ENCODE assay signal across 8 cellular contexts in the genomic region with DNA sequence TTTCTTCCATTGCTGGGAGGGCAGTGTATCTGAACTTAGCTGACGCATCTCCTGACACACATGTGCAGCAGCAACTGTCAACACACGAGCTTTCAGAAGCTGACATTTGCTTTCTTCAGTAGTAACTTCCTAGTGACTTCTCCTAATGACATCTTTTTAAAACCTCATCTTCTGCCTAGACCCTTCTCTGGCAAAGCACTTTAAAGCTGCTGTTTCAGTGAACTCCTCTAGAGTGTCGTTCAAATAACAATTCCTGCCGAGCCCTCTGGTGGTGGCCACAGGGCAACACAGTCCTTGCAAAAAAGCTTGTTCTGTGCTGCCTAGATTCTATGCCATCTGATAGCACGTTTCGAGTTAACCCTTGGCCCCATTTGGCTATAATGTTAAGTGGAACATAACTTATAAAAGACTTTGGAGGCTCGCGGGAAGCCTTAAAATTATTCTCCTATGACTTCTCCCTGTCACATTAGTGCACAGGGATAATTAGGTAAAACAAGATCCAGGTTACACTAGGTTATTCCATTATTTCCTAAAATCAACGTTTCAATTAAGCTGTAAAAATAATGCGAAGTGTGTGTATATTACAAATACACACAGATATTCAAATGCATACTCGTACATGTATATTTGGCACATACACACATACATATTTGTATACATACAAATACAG.
DNase-seq lines count a peak whose midpoint lies in the region; ATAC-seq and TF ChIP-seq lines count a peak whose summit lies in the region.

No MANE protein-coding gene starts in this region.

- H3K9me3 ChIP-seq in AG04450 (ENCODE audit: control insufficient read depth, insufficient read depth, low read length), result no peaks in the 10 kb centered on the region
- no peaks in the 10 kb centered on the region for H3K9me3 ChIP-seq in trophoblast cell (ENCODE audit: insufficient read depth, low read depth, low read length)

- DNase-seq in AG04450 (ENCODE audit: low read depth, low spot score), result peak; percentile 7
- DNase-seq in HT1080 (ENCODE audit: low read depth), result peak; percentile 55
- DNase-seq in RPMI7951 (ENCODE audit: low read depth), result peak; percentile 3
- DNase-seq in fibroblast of pulmonary artery (ENCODE audit: low read depth), result peak; percentile 70
- peak; percentile 26 to 68 for DNase-seq in trophoblast cell
- DNase-seq in GM03348 (ENCODE audit: low spot score), result no peak
- no peak for DNase-seq in germinal center (ENCODE audit: low spot score)

- no peak overlapping the region for H3K4me2 ChIP-seq in trophoblast cell (ENCODE audit: low read length)

- H3K14ac ChIP-seq in trophoblast cell (ENCODE audit: low read length), result no peak overlapping the region

- H3K18ac ChIP-seq in trophoblast cell (ENCODE audit: low read length), result no peak overlapping the region

- peak; percentile 88 for ATAC-seq in GM18519 (IDR thresholded peaks at IDR 0.05; ENCODE audit: low FRiP score, unreplicated experiment)

- no peak overlapping the region for H4K8ac ChIP-seq in trophoblast cell (ENCODE audit: low read depth, low read length)

- no peak overlapping the region for H4K91ac ChIP-seq in trophoblast cell (ENCODE audit: low read depth, low read length)

- TF ChIP-seq CTCF in AG04450 (IDR thresholded peaks at IDR 0.05; ENCODE audit: low read depth, low read length) (peak; percentile 87), fibroblast of pulmonary artery (IDR thresholded peaks at IDR 0.05; ENCODE audit: low read length, missing control alignments) (peak; percentile 89)

- CTCF ChIA-PET in AG04450 (lab: Charles Lee), result interaction anchor here (0.6 to 1.6 kb wide), 8 partner anchors 10 to 1789 kb away, joined by 3 to 20 read pairs (median 4); no protein-coding TSS in a partner anchor

- H3K79me2 ChIP-seq in trophoblast cell (ENCODE audit: control insufficient read depth, insufficient read depth, low read length, poor library complexity), result no peaks in the 10 kb centered on the region

- H3K27ac ChIP-seq in AG04450 (ENCODE audit: low read depth, low read length) (no peak overlapping the region), trophoblast cell (ENCODE audit: low read depth, low read length) (no peak overlapping the region)

- H3K27me3 ChIP-seq in AG04450 (ENCODE audit: control insufficient read depth, insufficient read depth, low read length), result no peaks in the 10 kb centered on the region
- H3K27me3 ChIP-seq in trophoblast cell (ENCODE audit: insufficient read depth, low read length), result no peaks in the 10 kb centered on the region

- POLR2A ChIA-PET in AG04450 (lab: Yijun Ruan, JAX), result no interaction called here

- H4K12ac ChIP-seq in trophoblast cell (ENCODE audit: low read depth, low read length), result no peak overlapping the region

- H3K4me3 ChIP-seq in AG04450 (ENCODE audit: low read depth, low read length), result no peak overlapping the region
- H3K4me3 ChIP-seq in fibroblast of pulmonary artery (replicated peaks; ENCODE audit: low read depth, low read length), result no peak overlapping the region
- H3K4me3 ChIP-seq in trophoblast cell (ENCODE audit: low read depth, low read length), result no peak overlapping the region

- H2AK5ac ChIP-seq in trophoblast cell (ENCODE audit: low read length), result no peak overlapping the region

- no peak overlapping the region for H2BK12ac ChIP-seq in trophoblast cell (ENCODE audit: low read length)

- no peak overlapping the region for H3K4ac ChIP-seq in trophoblast cell (ENCODE audit: low read depth, low read length)

- no peak overlapping the region for H2BK5ac ChIP-seq in trophoblast cell (ENCODE audit: low read depth, low read length, poor library complexity)

- H3K36me3 ChIP-seq in trophoblast cell (ENCODE audit: control insufficient read depth in 1 of 2, insufficient read depth in 2 of 2, low read length in 2 of 2), result no peaks in the 10 kb centered on the region

- no peak overlapping the region for H2BK120ac ChIP-seq in trophoblast cell (ENCODE audit: insufficient read depth, low read length, poor library complexity)

- peaks cover 5% of the 10 kb centered on the region for H3K79me1 ChIP-seq in trophoblast cell (ENCODE audit: low read length)

- peaks cover 2% of the 10 kb centered on the region in 2 experiments for H3K4me1 ChIP-seq in trophoblast cell (ENCODE audit: control insufficient read depth in 1 of 2, insufficient read depth in 2 of 2, low read length in 2 of 2)

- no CpG with 5 or more reads among the region's 11 CpGs for WGBS in trophoblast cell (ENCODE audit: extremely low coverage, insufficient coverage, insufficient read length)

- H2AFZ ChIP-seq in trophoblast cell (ENCODE audit: insufficient read depth, low read length, poor library complexity), result no peak overlapping the region

- H3K9ac ChIP-seq in trophoblast cell (ENCODE audit: low read length), result no peak overlapping the region

- no peak overlapping the region for H3K23ac ChIP-seq in trophoblast cell (ENCODE audit: low read length)

Comparison
In these comparisons a context has a peak if more than half of its experiments do, and no peak if none do; other contexts are left out.
1. DNase-seq: peak in AG04450 (single experiment), HT1080 (single experiment), RPMI7951 (single experiment), fibroblast of pulmonary artery (single experiment) and trophoblast cell (2 of 2); none in GM03348 (single experiment) and germinal center (single experiment).